Comparison of ENCODE assay signal across 12 cellular contexts in the genomic region with DNA sequence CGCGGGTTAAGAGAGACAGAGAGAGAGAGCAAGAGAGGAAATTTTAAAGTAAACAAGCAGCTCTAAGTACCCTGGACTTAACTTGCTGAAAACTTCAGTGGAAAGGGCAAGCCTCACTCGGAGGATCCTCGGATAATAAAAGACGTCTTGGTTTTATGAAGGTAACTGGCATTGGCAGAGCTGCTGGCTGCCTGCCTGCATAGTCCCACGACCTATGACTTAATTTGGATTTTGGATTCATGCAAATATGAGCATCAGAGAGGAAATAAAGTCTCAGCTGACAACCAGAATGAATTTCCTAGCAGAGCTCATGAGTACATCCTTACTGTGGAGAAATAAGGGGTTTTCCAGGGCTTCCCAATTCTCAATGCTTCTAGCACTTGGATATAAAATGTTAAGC.
DNase-seq lines count a peak whose midpoint lies in the region; ATAC-seq and TF ChIP-seq lines count a peak whose summit lies in the region.
"Had no signal": no experiment of that assay in that cellular context is flagged by ENCODE, and none has a peak within 500 bp of the region (broad histone marks: within the 10 kb centered on the region; RNA-seq: fewer than 3 reads in every experiment).

No MANE protein-coding gene starts in this region.

- H3K4me3 ChIP-seq in cardiac fibroblast (replicated peaks in 1 of 2; ENCODE audit: low read depth in 2 of 2, low read length in 2 of 2) = no peak overlapping the region
- H3K4me3 ChIP-seq in skeletal muscle tissue (ENCODE audit: low read length in 3 of 3) = peak overlapping the region in 1 of 3 donors; percentile 18
- H3K4me3 ChIP-seq: BLaER1 treated with 17β-estradiol and CSF1 and Interleukin-3, amounts not matched to agents 10 nM and 100 nM had no signal

- H3K9ac ChIP-seq in skeletal muscle tissue (ENCODE audit: low read depth in 1 of 3, low read length in 3 of 3) = no peak overlapping the region
- H3K9ac ChIP-seq: BLaER1 treated with 17β-estradiol and CSF1 and Interleukin-3, amounts not matched to agents 10 nM and 100 nM had no signal

- H3K27ac Mint-ChIP-seq in osteocyte (ENCODE audit: unreplicated experiment) = no peak overlapping the region
- H3K27ac Mint-ChIP-seq: activated naive CD4-positive, alpha-beta T cell treated with anti-CD3 and anti-CD28 coated beads for 36 hours; memory B cell had no signal

- TF ChIP-seq POLR2A in GM18505 (IDR thresholded peaks at IDR 0.05; ENCODE audit: borderline replicate concordance, extremely low read depth, insufficient read depth, insufficient read length) = no peak

- peaks cover 19% of the 10 kb centered on the region for H3K4me1 Mint-ChIP-seq in osteocyte (ENCODE audit: unreplicated experiment)
- H3K4me1 Mint-ChIP-seq: memory B cell had no signal

- peaks cover 3% of the 10 kb centered on the region for H3K9me3 Mint-ChIP-seq in osteocyte (ENCODE audit: unreplicated experiment)
- H3K9me3 Mint-ChIP-seq: activated naive CD4-positive, alpha-beta T cell treated with anti-CD3 and anti-CD28 coated beads for 36 hours had no signal

- peaks cover 5 to 11% (median 8%) of the 10 kb centered on the region in 3 donors for H3K4me1 ChIP-seq in skeletal muscle tissue (ENCODE audit: control insufficient read depth in 3 of 3, insufficient read depth in 3 of 3, low read length in 3 of 3)

- H3K27me3 Mint-ChIP-seq in osteocyte (ENCODE audit: unreplicated experiment) = no peaks in the 10 kb centered on the region
- H3K27me3 Mint-ChIP-seq: memory B cell had no signal

- H3K4me3 Mint-ChIP-seq in osteocyte (ENCODE audit: unreplicated experiment) = no peak overlapping the region
- H3K4me3 Mint-ChIP-seq: activated naive CD4-positive, alpha-beta T cell treated with anti-CD3 and anti-CD28 coated beads for 36 hours; memory B cell had no signal

- no peaks in the 10 kb centered on the region for H3K9me3 ChIP-seq in skeletal muscle tissue (ENCODE audit: control insufficient read depth in 3 of 3, low read length in 3 of 3)

- ATAC-seq in GM18505 (IDR thresholded peaks at IDR 0.05; ENCODE audit: unreplicated experiment) = no peak

- no peaks in the 10 kb centered on the region for H3K27me3 ChIP-seq in skeletal muscle tissue (ENCODE audit: control insufficient read depth in 3 of 3, insufficient read depth in 3 of 3, low read length in 3 of 3)
- H3K27me3 ChIP-seq: BLaER1 treated with 17β-estradiol and CSF1 and Interleukin-3, amounts not matched to agents 10 nM and 100 nM had no signal

- DNase-seq in GM03348 (ENCODE audit: low spot score) (peak; percentile 8), cardiac fibroblast (ENCODE audit: low read depth in 2 of 2) (peak; percentile 62 to 76), medulla oblongata (ENCODE audit: extremely low spot score) (peak; percentile 16), osteocyte (ENCODE audit: extremely low spot score, unreplicated experiment) (no peak), NCI-H774 (lab: John Stamatoyannopoulos, UW) (no peak), middle frontal gyrus (ENCODE audit: extremely low spot score, low spot score) (no peak)
- DNase-seq: activated naive CD4-positive, alpha-beta T cell treated with anti-CD3 and anti-CD28 coated beads for 36 hours; NCI-H2081 treated with DMSO at 0.1 percent for 48 hours had no signal

- TF ChIP-seq CTCF in cardiac fibroblast (IDR thresholded peaks at IDR 0.05; ENCODE audit: low read depth, low read length) (no peak), osteocyte (IDR thresholded peaks at IDR 0.05) (no peak)

- H3K36me3 Mint-ChIP-seq in osteocyte (ENCODE audit: unreplicated experiment) = no peaks in the 10 kb centered on the region
- H3K36me3 Mint-ChIP-seq: memory B cell had no signal

- no peaks in the 10 kb centered on the region for H3K36me3 ChIP-seq in skeletal muscle tissue (ENCODE audit: control insufficient read depth in 3 of 3, insufficient read depth in 3 of 3, low read length in 3 of 3)
- H3K36me3 ChIP-seq: BLaER1 treated with 17β-estradiol and CSF1 and Interleukin-3, amounts not matched to agents 10 nM and 100 nM had no signal

- H3K27ac ChIP-seq in skeletal muscle tissue (ENCODE audit: low read depth, low read length) = peak overlapping the region; percentile 56
- H3K27ac ChIP-seq: BLaER1 treated with 17β-estradiol and CSF1 and Interleukin-3, amounts not matched to agents 10 nM and 100 nM had no signal

Comparison
In these comparisons a context has a peak if more than half of its experiments do, and no peak if none do; other contexts are left out.
1. DNase-seq: peak in GM03348 (single experiment), cardiac fibroblast (2 of 2) and medulla oblongata (single experiment); none in osteocyte (single experiment), NCI-H774 (single experiment) and middle frontal gyrus (single experiment).